9 cellular contexts compared by ENCODE assay signal in the genomic region with DNA sequence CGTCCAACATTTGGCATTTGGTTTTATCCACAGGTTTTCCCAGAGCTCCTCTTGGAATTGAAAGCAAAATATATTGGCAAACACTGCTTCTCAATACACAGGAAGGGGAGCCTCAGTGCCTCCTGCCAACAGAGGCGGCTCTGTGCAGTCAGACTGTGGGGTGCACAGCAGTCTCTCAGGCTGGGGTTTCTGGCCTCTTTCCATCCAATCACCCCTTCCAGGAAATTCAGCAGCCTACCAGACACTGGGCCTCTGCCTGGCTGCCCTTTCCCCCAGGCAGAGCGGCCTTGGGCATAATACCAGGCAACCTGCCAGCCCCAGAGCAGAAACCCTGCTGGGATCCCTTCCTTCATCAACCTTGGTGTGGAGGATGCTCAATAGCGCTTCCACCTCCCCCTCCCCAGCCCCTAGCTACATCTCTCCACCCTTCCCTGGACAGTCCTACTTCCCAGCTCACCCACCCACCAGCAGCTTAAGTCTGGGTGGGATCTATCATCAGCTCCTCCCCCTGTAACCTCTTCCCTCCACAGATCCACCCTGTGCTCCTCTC. TPM values are rescaled to one million over a fixed set of nuclear protein-coding genes. Genes with fewer than 3 reads are reported as not detected.
DNase-seq lines count a peak whose midpoint lies in the region; ATAC-seq and TF ChIP-seq lines count a peak whose summit lies in the region.
"Had no signal": no experiment of that assay in that cellular context is flagged by ENCODE, and none has a peak within 500 bp of the region (broad histone marks: within the 10 kb centered on the region; RNA-seq: fewer than 3 reads in every experiment).

No MANE protein-coding gene starts in this region.

- H3K36me3 ChIP-seq in left lung (peaks cover 0 to 90% of the 10 kb centered on the region in 2 donors), subcutaneous abdominal adipose tissue (ENCODE audit: control insufficient read depth in 5 of 5, insufficient read depth in 5 of 5, low read length in 5 of 5) (peaks cover 0 to 50% (median 30%) of the 10 kb centered on the region in 5 donors)

- H3K4me1 ChIP-seq in left lung: peaks cover 6 to 21% of the 10 kb centered on the region in 2 donors
- H3K4me1 ChIP-seq in subcutaneous abdominal adipose tissue (ENCODE audit: control insufficient read depth in 5 of 5, insufficient read depth in 5 of 5, low read length in 5 of 5): peaks cover 16 to 78% (median 60%) of the 10 kb centered on the region in 5 donors

- H3K27me3 ChIP-seq in left lung (no peaks in the 10 kb centered on the region), subcutaneous abdominal adipose tissue (ENCODE audit: control insufficient read depth in 5 of 5, insufficient read depth in 4 of 5, low read length in 5 of 5) (no peaks in the 10 kb centered on the region)

- H3K9me3 ChIP-seq in left lung (no peaks in the 10 kb centered on the region), subcutaneous abdominal adipose tissue (ENCODE audit: control insufficient read depth in 5 of 5, low read length in 5 of 5) (no peaks in the 10 kb centered on the region)

- H3K9ac ChIP-seq in subcutaneous abdominal adipose tissue (ENCODE audit: low read length in 5 of 5): peak overlapping the region; percentile 20 to 58 (median 55)

- ATAC-seq in left lung: peak; percentile 28
- ATAC-seq in GM18870 (IDR thresholded peaks at IDR 0.05; ENCODE audit: unreplicated experiment): no peak

- DNase-seq in activated effector memory CD4-positive, alpha-beta T cell treated with anti-CD3 and anti-CD28 coated beads, Interleukin-2, amount 50 U/mL, for 16 hours: peak; percentile 37
- DNase-seq in activated effector memory CD4-positive, alpha-beta T cell treated with Interleukin-2 at 50 U/mL for 16 hours: no peak
- no peak for DNase-seq in left lung
- DNase-seq in stimulated activated naive CD4-positive, alpha-beta T cell treated with Interleukin-2 at 50 U/mL for 16 hours (lab: John Stamatoyannopoulos, UW): no peak
- DNase-seq in GM19240 (ENCODE audit: insufficient read length, low spot score): no peak
- DNase-seq: naive B cell had no signal

- no peak overlapping the region for H3K4me3 ChIP-seq in left lung
- peak overlapping the region in 4 of 5 donors; percentile 3 to 40 (median 32) for H3K4me3 ChIP-seq in subcutaneous abdominal adipose tissue (ENCODE audit: low read depth in 1 of 5, low read length in 5 of 5)

- intact Hi-C loops in left lung (cut with DNase I): no loop called here

- TF ChIP-seq CTCF in left lung (IDR thresholded peaks at IDR 0.05): no peak

- H3K27ac ChIP-seq in angular gyrus (ENCODE audit: low read depth, low read length) (peak overlapping the region; percentile 78), left lung (peak overlapping the region; percentile 1 to 60), subcutaneous abdominal adipose tissue (ENCODE audit: low read depth, low read length) (peak overlapping the region; percentile 86)

RNA-seq across cellular contexts. Expression of a gene that starts 17.8 kb away (rescaled TPM):
- total RNA-seq in left lung: 1 to 10 TPM in 1 of 2 donors, under 1 TPM in 1; 0.79 to 1.0 TPM

RNA-seq across cellular contexts. Expression of a gene that starts 40.5 kb away (rescaled TPM):
- total RNA-seq in left lung: 100 to 1,000 TPM in 1 of 2 donors, 10 to 100 TPM in 1; 86.7 to 133 TPM

RNA-seq across cellular contexts. Expression of a gene that starts 58.4 kb away (rescaled TPM):
- total RNA-seq in left lung: 10 to 100 TPM; 60.1 to 66.1 TPM

Comparison
In these comparisons a context has a peak if more than half of its experiments do, and no peak if none do; other contexts are left out.
1. H3K27ac ChIP-seq: peak in every context shown above with its lines; median percentile 86 in subcutaneous abdominal adipose tissue; 78 in angular gyrus; 30 in left lung.
2. H3K4me3 ChIP-seq: peak in subcutaneous abdominal adipose tissue (4 of 5); none in left lung (0 of 2).